Comparison of ENCODE assay signal across 19 cellular contexts in the genomic region with DNA sequence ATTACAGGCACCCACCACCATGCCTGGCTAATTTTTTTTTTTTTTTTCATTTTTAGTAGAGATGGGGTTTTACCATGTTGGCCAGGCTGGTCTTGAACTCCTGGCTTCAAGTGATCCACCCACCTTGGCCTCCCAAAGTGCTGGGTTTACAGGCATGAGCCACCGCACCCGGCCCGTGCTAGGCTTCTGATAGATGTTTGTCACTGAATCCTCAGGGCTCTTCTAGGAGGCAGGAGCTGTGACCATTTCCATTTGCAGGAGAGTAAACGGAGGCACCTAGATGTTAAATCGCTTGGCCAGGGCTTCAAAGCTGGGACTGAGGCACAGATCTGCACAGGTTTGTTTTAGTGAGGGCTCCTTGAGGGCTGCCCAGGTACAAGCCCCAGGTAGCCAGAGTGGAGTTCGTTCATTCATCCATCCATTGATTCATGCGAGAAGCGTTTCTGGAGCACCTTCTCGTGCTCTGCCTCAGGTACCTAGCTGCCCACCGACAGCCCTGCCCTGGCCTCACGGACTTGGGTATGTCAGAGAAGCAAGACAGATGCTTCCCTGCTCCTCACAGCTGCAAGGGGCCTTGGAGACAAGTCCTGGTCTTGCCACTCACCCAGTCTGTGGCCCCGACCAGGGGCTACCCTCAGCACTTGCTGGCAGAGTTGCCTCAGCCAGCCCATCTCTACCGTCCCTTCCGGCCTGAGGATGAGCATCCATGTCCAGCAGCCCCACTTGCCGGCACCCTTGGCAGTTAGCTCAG.
"Had no signal": no experiment of that assay in that cellular context is flagged by ENCODE, and none has a peak within 500 bp of the region (broad histone marks: within the 10 kb centered on the region; RNA-seq: fewer than 3 reads in every experiment).

No MANE protein-coding gene starts in this region.

- DNase-seq: activated CD4-positive, alpha-beta T cell treated with anti-CD3 and anti-CD28 coated beads, Interleukin-2, amount 10 ng/mL, durations not matched to agents 7 days and 5 days; activated CD8-positive, alpha-beta T cell treated with anti-CD3 and anti-CD28 coated beads, Interleukin-2, amount 10 ng/mL, durations not matched to agents 7 days and 5 days; activated naive CD4-positive, alpha-beta T cell treated with anti-CD3 and anti-CD28 coated beads for 36 hours; activated T-cell treated with anti-CD3 and anti-CD28 coated beads, Interleukin-2, amount 50 U/mL, for 4 hours; central memory CD4-positive, alpha-beta T cell; colonic mucosa; naive B cell; stimulated activated CD4-positive, alpha-beta T cell treated with anti-CD3 and anti-CD28 coated beads, Interleukin-1b, Interleukin-23, amount 100 ng/mL, for 48 hours; stimulated activated CD8-positive, alpha-beta memory T cell treated with anti-CD3 and anti-CD28 coated beads, Interleukin-4, amount 100 ng/mL, for 48 hours; stimulated activated naive CD4-positive, alpha-beta T cell; T-cell; T-helper 9 cell had no signal

- H3K4me2 ChIP-seq: neural progenitor cell had no signal

- H3K27ac Mint-ChIP-seq: activated CD4-positive, alpha-beta T cell treated with anti-CD3 and anti-CD28 coated beads, Interleukin-2, amount 10 ng/mL, durations not matched to agents 7 days and 5 days; activated CD8-positive, alpha-beta T cell treated with anti-CD3 and anti-CD28 coated beads, Interleukin-2, amount 10 ng/mL, durations not matched to agents 7 days and 5 days; activated naive CD4-positive, alpha-beta T cell treated with anti-CD3 and anti-CD28 coated beads for 36 hours; endodermal cell; naive B cell; neural progenitor cell; T-cell had no signal

- H2AFZ ChIP-seq: neural progenitor cell had no signal

- H3K9me3 Mint-ChIP-seq: activated CD4-positive, alpha-beta T cell treated with anti-CD3 and anti-CD28 coated beads, Interleukin-2, amount 10 ng/mL, durations not matched to agents 7 days and 5 days; activated naive CD4-positive, alpha-beta T cell treated with anti-CD3 and anti-CD28 coated beads for 36 hours; activated T-cell treated with anti-CD3 and anti-CD28 coated beads, Interleukin-2, amount 50 U/mL, for 4 hours; brain; endodermal cell; neural progenitor cell; T-cell had no signal

- H3K4me1 Mint-ChIP-seq: activated CD4-positive, alpha-beta T cell treated with anti-CD3 and anti-CD28 coated beads, Interleukin-2, amount 10 ng/mL, durations not matched to agents 7 days and 5 days; endodermal cell; naive B cell had no signal

- ATAC-seq: activated CD8-positive, alpha-beta T cell treated with anti-CD3 and anti-CD28 coated beads, Interleukin-2, amount 10 ng/mL, durations not matched to agents 7 days and 5 days; activated T-cell treated with anti-CD3 and anti-CD28 coated beads, Interleukin-2, amount 50 U/mL, for 4 hours; right lobe of liver; T-cell had no signal

- H3K9ac ChIP-seq: neural progenitor cell had no signal

- H3K36me3 Mint-ChIP-seq: brain, naive B cell, neural progenitor cell, T-cell had no signal

- H3K4me3 Mint-ChIP-seq: activated CD4-positive, alpha-beta T cell treated with anti-CD3 and anti-CD28 coated beads, Interleukin-2, amount 10 ng/mL, durations not matched to agents 7 days and 5 days; activated CD8-positive, alpha-beta T cell treated with anti-CD3 and anti-CD28 coated beads, Interleukin-2, amount 10 ng/mL, durations not matched to agents 7 days and 5 days; activated naive CD4-positive, alpha-beta T cell treated with anti-CD3 and anti-CD28 coated beads for 36 hours; activated T-cell treated with anti-CD3 and anti-CD28 coated beads, Interleukin-2, amount 50 U/mL, for 4 hours; brain; endodermal cell; naive B cell; neural progenitor cell; T-cell had no signal

- H3K4me1 ChIP-seq: colonic mucosa, right lobe of liver had no signal

- H3K27me3 ChIP-seq: colonic mucosa, neural progenitor cell, ovary, right lobe of liver, tibial artery had no signal

- H3K9me3 ChIP-seq: colonic mucosa, ovary, right lobe of liver, tibial artery had no signal

- H3K4me3 ChIP-seq: colonic mucosa, neural progenitor cell, ovary, right lobe of liver, tibial artery had no signal

- H3K27ac ChIP-seq: colonic mucosa, epithelial cell of prostate, neural progenitor cell, ovary, right lobe of liver had no signal

- H3K36me3 ChIP-seq: colonic mucosa, neural progenitor cell, ovary, right lobe of liver, tibial artery had no signal

- H3K27me3 Mint-ChIP-seq: activated CD4-positive, alpha-beta T cell treated with anti-CD3 and anti-CD28 coated beads, Interleukin-2, amount 10 ng/mL, durations not matched to agents 7 days and 5 days; naive B cell had no signal
